Comparison of ENCODE assay signal across 17 cellular contexts in genomic region chr10:75353183-75353582, GRCh38.
"Had no signal": no experiment of that assay in that cellular context is flagged by ENCODE, and none has a peak within 500 bp of the region (broad histone marks: within the 10 kb centered on the region; RNA-seq: fewer than 3 reads in every experiment).

No MANE protein-coding gene starts in this region.

- H3K36me3 Mint-ChIP-seq: activated naive CD8-positive, alpha-beta T cell; memory B cell; naive B cell; neural progenitor cell had no signal

- H3K4me1 ChIP-seq: gastroesophageal sphincter, heart left ventricle, neural progenitor cell, prostate gland, suprapubic skin had no signal

- ATAC-seq: gastroesophageal sphincter; stimulated activated naive CD8-positive, alpha-beta T cell treated with anti-CD3 and anti-CD28 coated beads, Interleukin-15, amount 100 ng/mL, for 72 hours had no signal

- H3K27ac Mint-ChIP-seq: activated naive CD8-positive, alpha-beta T cell; memory B cell; neural progenitor cell; stimulated activated naive CD8-positive, alpha-beta T cell treated with anti-CD3 and anti-CD28 coated beads, Interleukin-15, amount 100 ng/mL, for 72 hours had no signal

- DNase-seq: activated CD4-positive, alpha-beta T cell treated with anti-CD3 and anti-CD28 coated beads for 1 hour; activated CD4-positive, alpha-beta T cell treated with anti-CD3 and anti-CD28 coated beads, Interleukin-2, amount 50 U/mL, for 1 hour; activated naive CD4-positive, alpha-beta T cell; activated T-cell treated with anti-CD3 and anti-CD28 coated beads, Interleukin-2, amount 50 U/mL, for 1 hour; colonic mucosa; heart left ventricle; naive B cell; stimulated activated CD4-positive, alpha-beta T cell treated with anti-CD3 and anti-CD28 coated beads, Interleukin-12 subunit alpha, Interleukin-12 subunit beta, amount 100 ng/mL, for 4 hours; stimulated activated naive CD8-positive, alpha-beta T cell treated with anti-CD3 and anti-CD28 coated beads, Interleukin-15, amount 100 ng/mL, for 72 hours had no signal

- H3K4me1 Mint-ChIP-seq: memory B cell; naive B cell; stimulated activated naive CD8-positive, alpha-beta T cell treated with anti-CD3 and anti-CD28 coated beads, Interleukin-15, amount 100 ng/mL, for 72 hours had no signal

- H3K4me3 Mint-ChIP-seq: activated naive CD8-positive, alpha-beta T cell; memory B cell; naive B cell; neural progenitor cell; stimulated activated naive CD8-positive, alpha-beta T cell treated with anti-CD3 and anti-CD28 coated beads, Interleukin-15, amount 100 ng/mL, for 72 hours had no signal

- H3K36me3 ChIP-seq: adrenal gland, colonic mucosa, gastroesophageal sphincter, heart left ventricle, neural progenitor cell, prostate gland, suprapubic skin, tibial nerve had no signal

- H3K9me3 Mint-ChIP-seq: memory B cell, neural progenitor cell had no signal

- H3K9me3 ChIP-seq: adrenal gland, colonic mucosa, prostate gland had no signal

- H3K4me3 ChIP-seq: adrenal gland, colonic mucosa, gastroesophageal sphincter, heart left ventricle, neural progenitor cell, prostate gland, suprapubic skin, tibial nerve had no signal
